In genomic region chrX:856901-857300, GRCh38 we compare ENCODE assay signal across 19 cellular contexts.
A peak's percentile ranks its signal among the peaks of the same experiment; 100 is the strongest.
DNase-seq lines count a peak whose midpoint lies in the region; ATAC-seq, FAIRE-seq and TF ChIP-seq lines count a peak whose summit lies in the region.
"Had no signal": no experiment of that assay in that cellular context is flagged by ENCODE, and none has a peak within 500 bp of the region (broad histone marks: within the 10 kb centered on the region; RNA-seq: fewer than 3 reads in every experiment).

No MANE protein-coding gene starts in this region.

- intact Hi-C loops in CD14-positive monocyte (cut with micrococcal nuclease): no loop called here

- H3K9me3 Mint-ChIP-seq in endodermal cell (no peaks in the 10 kb centered on the region), CD14-positive monocyte (peaks cover 0 to 21% (median 5%) of the 10 kb centered on the region in 7 donors)

- H3K9ac ChIP-seq in endodermal cell (ENCODE audit: extremely low read depth, low read length, poor library complexity, severe bottlenecking) (no peak overlapping the region), trophoblast cell (ENCODE audit: low read length) (no peak overlapping the region)

- no peak for FAIRE-seq in A549 (lab: Jason Lieb, UNC)
- FAIRE-seq: A204.1, HepG2 had no signal

- TF ChIP-seq RAD21 in A549 (conservative IDR thresholded peaks at IDR 0.05 in 1 of 2, IDR thresholded peaks at IDR 0.05 in 1 of 2): no peak

- H3K9me3 ChIP-seq in A549 (peaks cover 3% of the 10 kb centered on the region; the same call in 1 of the 3 replicates), endodermal cell (ENCODE audit: control insufficient read depth, low read length) (no peaks in the 10 kb centered on the region), trophoblast cell (ENCODE audit: insufficient read depth, low read depth, low read length) (no peaks in the 10 kb centered on the region)

- CTCF ChIA-PET in A549 (lab: Yijun Ruan, JAX): no interaction called here

- no peak overlapping the region for H3K23ac ChIP-seq in trophoblast cell (ENCODE audit: low read length)

- H2BK12ac ChIP-seq in trophoblast cell (ENCODE audit: low read length): no peak overlapping the region

- no peak for DNase-seq in A549 (ENCODE audit: low read depth in 1 of 2, low spot score in 1 of 2)
- peak; percentile 2 for DNase-seq in HFF-Myc (ENCODE audit: extremely low read depth, low read depth)
- peak; percentile 20 for DNase-seq in endodermal cell
- DNase-seq in skeletal muscle cell (ENCODE audit: low read depth): peak; percentile 62
- DNase-seq in HPDE6-E6E7 (ENCODE audit: extremely low spot score): no peak
- no peak for DNase-seq in DMS79 (lab: John Stamatoyannopoulos, UW)
- DNase-seq in trophoblast cell: no peak
- DNase-seq in CD14-positive monocyte (ENCODE audit: low spot score): no peak
- DNase-seq: COR-L47, KG1, NCI-H1048, NCI-H146, NCI-H2081, NCI-H510A, NCI-H82, PC-3 had no signal

- no peak overlapping the region for H3K14ac ChIP-seq in trophoblast cell (ENCODE audit: low read length)

- H3K27ac Mint-ChIP-seq in endodermal cell (no peak overlapping the region), CD14-positive monocyte (no peak overlapping the region)

- H3K4me2 ChIP-seq in A549 (peak overlapping the region; percentile 66), trophoblast cell (ENCODE audit: low read length) (no peak overlapping the region)

- no peak overlapping the region for H2AK5ac ChIP-seq in trophoblast cell (ENCODE audit: low read length)

- H2BK120ac ChIP-seq in trophoblast cell (ENCODE audit: insufficient read depth, low read length, poor library complexity): no peak overlapping the region

- no peak for TF ChIP-seq EP300 in A549 (IDR thresholded peaks at IDR 0.05)

- H4K12ac ChIP-seq in trophoblast cell (ENCODE audit: low read depth, low read length): no peak overlapping the region

- H3K27me3 Mint-ChIP-seq in endodermal cell (ENCODE audit: insufficient read depth) (peaks cover 10% of the 10 kb centered on the region), CD14-positive monocyte (ENCODE audit: low read depth in 3 of 3) (peaks cover 3 to 8% (median 6%) of the 10 kb centered on the region in 3 donors)

- H3K79me1 ChIP-seq in trophoblast cell (ENCODE audit: low read length): no peaks in the 10 kb centered on the region

- no peak overlapping the region for H2AFZ ChIP-seq in trophoblast cell (ENCODE audit: insufficient read depth, low read length, poor library complexity)

- TF ChIP-seq POLR2A in A549 (IDR thresholded peaks at IDR 0.05; ENCODE audit: low read length): no peak

- H3K4ac ChIP-seq in trophoblast cell (ENCODE audit: low read depth, low read length): no peak overlapping the region

- no peak overlapping the region for H3K27ac ChIP-seq in A549
- no peak overlapping the region for H3K27ac ChIP-seq in endodermal cell (ENCODE audit: low read depth, low read length)
- no peak overlapping the region for H3K27ac ChIP-seq in trophoblast cell (ENCODE audit: low read depth, low read length)
- H3K27ac ChIP-seq: SJSA1 had no signal

- no peak overlapping the region for H4K8ac ChIP-seq in trophoblast cell (ENCODE audit: low read depth, low read length)

- TF ChIP-seq CTCF in A549 (IDR thresholded peaks at IDR 0.05): no peak
- TF ChIP-seq CTCF in HFF-Myc (IDR thresholded peaks at IDR 0.05; ENCODE audit: low read depth, low read length, missing control alignments): no peak
- no peak for TF ChIP-seq CTCF in endodermal cell (conservative IDR thresholded peaks at IDR 0.05)
- no peak for TF ChIP-seq CTCF in CD14-positive monocyte (IDR thresholded peaks at IDR 0.05)

- H3K36me3 ChIP-seq in endodermal cell (ENCODE audit: control insufficient read depth, insufficient read depth, low read length) (no peaks in the 10 kb centered on the region), trophoblast cell (ENCODE audit: control insufficient read depth in 1 of 2, insufficient read depth in 2 of 2, low read length in 2 of 2) (no peaks in the 10 kb centered on the region)
- H3K36me3 ChIP-seq: SJSA1 had no signal

- H3K4me1 Mint-ChIP-seq in endodermal cell (no peaks in the 10 kb centered on the region), CD14-positive monocyte (no peaks in the 10 kb centered on the region)

- H3K4me1 ChIP-seq in A549: no peaks in the 10 kb centered on the region
- H3K4me1 ChIP-seq in endodermal cell (ENCODE audit: control insufficient read depth, insufficient read depth, low read length): no peaks in the 10 kb centered on the region
- peaks cover 0 to 4% of the 10 kb centered on the region in 2 experiments for H3K4me1 ChIP-seq in trophoblast cell (ENCODE audit: control insufficient read depth in 1 of 2, insufficient read depth in 2 of 2, low read length in 2 of 2)
- H3K4me1 ChIP-seq: SJSA1 had no signal

- no peaks in the 10 kb centered on the region for H3K36me3 Mint-ChIP-seq in endodermal cell (ENCODE audit: low read depth)
- no peaks in the 10 kb centered on the region for H3K36me3 Mint-ChIP-seq in CD14-positive monocyte

- H4K91ac ChIP-seq in trophoblast cell (ENCODE audit: low read depth, low read length): no peak overlapping the region

- WGBS in A549 (ENCODE audit: missing lambda C conversion rate): 18% methylated on average over 6 of the region's 6 CpGs
- WGBS in endodermal cell (ENCODE audit: insufficient coverage in 1 of 2, insufficient read length in 1 of 2), 2 experiments: 80% methylated on average over 5 of the region's 6 CpGs; no CpG with 5 or more reads in 1 of the 2 experiments
- WGBS in trophoblast cell (ENCODE audit: extremely low coverage, insufficient coverage, insufficient read length): no CpG with 5 or more reads among the region's 6 CpGs

- no peaks in the 10 kb centered on the region for H3K79me2 ChIP-seq in trophoblast cell (ENCODE audit: control insufficient read depth, insufficient read depth, low read length, poor library complexity)

- H3K18ac ChIP-seq in trophoblast cell (ENCODE audit: low read length): no peak overlapping the region

- H3K27me3 ChIP-seq in endodermal cell (ENCODE audit: control insufficient read depth, insufficient read depth, low read length, poor library complexity, severe bottlenecking) (no peaks in the 10 kb centered on the region), trophoblast cell (ENCODE audit: insufficient read depth, low read length) (no peaks in the 10 kb centered on the region)
- H3K27me3 ChIP-seq: SJSA1 had no signal

- POLR2A ChIA-PET in A549 (lab: Yijun Ruan, JAX): no interaction called here

- no peak; a peak in 1 of 6 replicates for ATAC-seq in A549
- ATAC-seq: HepG2, PC-3 had no signal

- no peak overlapping the region for H2BK5ac ChIP-seq in trophoblast cell (ENCODE audit: low read depth, low read length, poor library complexity)

- H3K4me3 ChIP-seq in A549 (peak overlapping the region; percentile 28; the same call in 2 of the 3 replicates), HFF-Myc (replicated peaks; ENCODE audit: low read depth, low read length) (no peak overlapping the region), endodermal cell (ENCODE audit: low read length) (no peak overlapping the region), skeletal muscle cell (ENCODE audit: low read depth, low read length) (no peak overlapping the region), trophoblast cell (ENCODE audit: low read depth, low read length) (no peak overlapping the region)
- H3K4me3 ChIP-seq: SJSA1 had no signal

- no peak overlapping the region for H3K4me3 Mint-ChIP-seq in endodermal cell
- H3K4me3 Mint-ChIP-seq in CD14-positive monocyte: no peak overlapping the region

TF ChIP-seq in A549, 52 proteins besides CTCF, POLR2A, EP300 and RAD21:
- TF ChIP-seq EHMT2 (IDR thresholded peaks at IDR 0.05; ENCODE audit: low read depth) (no peak), NPAS2 (CRISPR knock-in tag; IDR thresholded peaks at IDR 0.05; ENCODE audit: borderline replicate concordance) (no peak), POLR2AphosphoS2 (conservative IDR thresholded peaks at IDR 0.05; ENCODE audit: low read length) (no peak), USF2 (IDR thresholded peaks at IDR 0.05) (no peak), TFCP2L1 (CRISPR knock-in tag; IDR thresholded peaks at IDR 0.05) (no peak), E2F6 (IDR thresholded peaks at IDR 0.05; ENCODE audit: borderline replicate concordance, low read depth) (no peak), RNF2 (IDR thresholded peaks at IDR 0.05; ENCODE audit: borderline replicate concordance, low read depth) (no peak), NR3C1 (IDR thresholded peaks at IDR 0.05) (no peak), CBX2 (IDR thresholded peaks at IDR 0.05; ENCODE audit: borderline replicate concordance, low read depth) (no peak), BCL3 (IDR thresholded peaks at IDR 0.05) (no peak), HDAC2 (IDR thresholded peaks at IDR 0.05) (no peak)
TF ChIP-seq in A549: peak in this region for 0.

Comparison
In these comparisons a context has a peak if more than half of its experiments do, and no peak if none do; other contexts are left out.
1. DNase-seq: peak in HFF-Myc (single experiment), endodermal cell (single experiment) and skeletal muscle cell (single experiment); none in A549 (0 of 2), HPDE6-E6E7 (single experiment), DMS79 (single experiment), trophoblast cell (0 of 2) and CD14-positive monocyte (single experiment).